10 cellular contexts compared by ENCODE assay signal in genomic region chr6:135478626-135479025, GRCh38.
"Had no signal": no experiment of that assay in that cellular context is flagged by ENCODE, and none has a peak within 500 bp of the region (broad histone marks: within the 10 kb centered on the region; RNA-seq: fewer than 3 reads in every experiment).

No MANE protein-coding gene starts in this region.

- H2AFZ ChIP-seq: GM23338 had no signal

- H3K4me1 Mint-ChIP-seq: GM23338, H9, IgD-negative memory B cell had no signal

- DNase-seq: H9, HCEC 1CT, HFFc6, KG1 had no signal

- FAIRE-seq: H1, H54, HepG2 had no signal

- H3K27ac ChIP-seq: HL-60 had no signal

- H3K27ac Mint-ChIP-seq: GM23338, H9, HFFc6, IgD-negative memory B cell had no signal

- H3K4me3 ChIP-seq: GM23338 had no signal

- H3K4me2 ChIP-seq: GM23338 had no signal

- H3K4me3 Mint-ChIP-seq: GM23338, H9, HFFc6 had no signal

- H3K27me3 Mint-ChIP-seq: IgD-negative memory B cell had no signal

- ATAC-seq: GM23338, HepG2 had no signal
